In the genomic region with DNA sequence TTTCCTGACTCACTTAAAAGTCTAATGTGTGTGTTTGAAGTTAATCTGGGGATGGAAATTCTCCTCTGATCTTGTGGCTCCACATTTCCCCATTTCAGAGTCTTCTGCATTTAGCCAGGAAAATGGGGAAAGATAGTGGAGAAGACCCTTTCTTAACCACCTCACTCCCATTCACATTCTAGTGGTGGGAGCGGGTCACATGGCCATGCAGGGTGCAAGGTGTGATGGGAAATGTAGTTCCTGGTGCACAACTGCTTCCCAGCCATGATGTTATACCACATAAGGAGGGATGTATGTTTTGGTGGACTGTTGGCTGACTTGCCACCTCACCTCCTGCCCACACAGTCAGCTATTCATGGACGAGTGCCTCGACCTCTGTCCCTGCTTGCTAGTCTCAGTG, we compare ENCODE assay signal across 19 cellular contexts.
A peak's percentile ranks its signal among the peaks of the same experiment; 100 is the strongest.
DNase-seq lines count a peak whose midpoint lies in the region; ATAC-seq and TF ChIP-seq lines count a peak whose summit lies in the region.
"Had no signal": no experiment of that assay in that cellular context is flagged by ENCODE, and none has a peak within 500 bp of the region (broad histone marks: within the 10 kb centered on the region; RNA-seq: fewer than 3 reads in every experiment).

No MANE protein-coding gene starts in this region.

- H3K27me3 ChIP-seq in KMS-11 (ENCODE audit: insufficient read depth, low read depth), result no peaks in the 10 kb centered on the region
- H3K27me3 ChIP-seq in neuronal stem cell (ENCODE audit: control insufficient read depth in 3 of 3, insufficient read depth in 3 of 3, low read depth in 1 of 3, low read length in 3 of 3), result no peaks in the 10 kb centered on the region

- peak overlapping the region; percentile 75 for H3K23ac ChIP-seq in neuronal stem cell (ENCODE audit: low read depth, low read length, poor library complexity)

- H4K20me1 ChIP-seq in KMS-11 (ENCODE audit: insufficient read depth), result no peaks in the 10 kb centered on the region

- H3K9ac ChIP-seq in KMS-11 (no peak overlapping the region), neuronal stem cell (ENCODE audit: low read depth, low read length, poor library complexity) (no peak overlapping the region)

- no peak overlapping the region for H2BK15ac ChIP-seq in neuronal stem cell (ENCODE audit: low read length)

- peaks cover 21% of the 10 kb centered on the region for H3K9me3 Mint-ChIP-seq in WTC11
- H3K9me3 Mint-ChIP-seq in effector memory CD8-positive, alpha-beta T cell, result peaks cover 6 to 7% of the 10 kb centered on the region in 2 donors
- peaks cover 6% of the 10 kb centered on the region for H3K9me3 Mint-ChIP-seq in activated CD4-positive, alpha-beta T cell treated with anti-CD3 and anti-CD28 coated beads, Interleukin-2, amount 10 ng/mL, durations not matched to agents 7 days and 5 days

- WGBS in neuronal stem cell (ENCODE audit: extremely low coverage in 2 of 2, insufficient read length in 2 of 2, insufficient replicate concordance in 1 of 2), 2 donors, result no CpG with 5 or more reads among the region's 3 CpGs

- H3K4me1 ChIP-seq in KMS-11 (ENCODE audit: low read depth, poor library complexity, severe bottlenecking), result peaks cover 28% of the 10 kb centered on the region
- H3K4me1 ChIP-seq in neuronal stem cell (ENCODE audit: control insufficient read depth in 2 of 2, insufficient read depth in 1 of 2, low read depth in 1 of 2, low read length in 2 of 2), result no peaks in the 10 kb centered on the region
- H3K4me1 ChIP-seq: suprapubic skin had no signal

- peaks cover 15% of the 10 kb centered on the region for H3K27me3 Mint-ChIP-seq in WTC11 (ENCODE audit: low read depth)
- H3K27me3 Mint-ChIP-seq in effector memory CD8-positive, alpha-beta T cell, result peaks cover 22 to 25% of the 10 kb centered on the region in 2 donors
- peaks cover 2% of the 10 kb centered on the region for H3K27me3 Mint-ChIP-seq in activated CD4-positive, alpha-beta T cell treated with anti-CD3 and anti-CD28 coated beads, Interleukin-2, amount 10 ng/mL, durations not matched to agents 7 days and 5 days
- H3K27me3 Mint-ChIP-seq: activated naive CD8-positive, alpha-beta T cell treated with anti-CD3 and anti-CD28 coated beads for 36 hours had no signal

- ATAC-seq in WTC11, result peak; percentile 84
- ATAC-seq in effector memory CD8-positive, alpha-beta T cell (replicated peaks), result no peak

- CTCF ChIA-PET in WTC11 (lab: Charles Lee), result no interaction called here
- CTCF ChIA-PET in activated CD4-positive, alpha-beta T cell treated with anti-CD3 and anti-CD28 coated beads, Interleukin-2, amount 10 ng/mL, durations not matched to agents 7 days and 5 days (lab: Charles Lee), result interaction anchor here (1.2 kb wide), 1 partner anchor 36 kb away, joined by 4 read pairs; no protein-coding TSS in a partner anchor

- H3K79me2 ChIP-seq in KMS-11 (ENCODE audit: insufficient read depth, low read depth), result no peaks in the 10 kb centered on the region

- no peak overlapping the region for H4K8ac ChIP-seq in neuronal stem cell (ENCODE audit: low read depth, low read length)

- peak overlapping the region; percentile 77; the same call in 1 of the 2 replicates for H3K27ac ChIP-seq in KMS-11
- no peak overlapping the region for H3K27ac ChIP-seq in neuronal stem cell (replicated peaks; ENCODE audit: low read length)
- H3K27ac ChIP-seq in substantia nigra (ENCODE audit: low read depth, low read length, poor library complexity, severe bottlenecking), result no peak overlapping the region
- H3K27ac ChIP-seq: suprapubic skin had no signal

- H3K79me1 ChIP-seq in neuronal stem cell (ENCODE audit: low read depth, low read length), result no peaks in the 10 kb centered on the region

- H3K4me3 Mint-ChIP-seq in WTC11, result no peak overlapping the region
- H3K4me3 Mint-ChIP-seq in effector memory CD8-positive, alpha-beta T cell, result no peak overlapping the region
- H3K4me3 Mint-ChIP-seq in activated CD4-positive, alpha-beta T cell treated with anti-CD3 and anti-CD28 coated beads, Interleukin-2, amount 10 ng/mL, durations not matched to agents 7 days and 5 days, result no peak overlapping the region
- H3K4me3 Mint-ChIP-seq: activated naive CD8-positive, alpha-beta T cell treated with anti-CD3 and anti-CD28 coated beads for 36 hours; immature natural killer cell; nephron; T-helper 1 cell treated with Interleukin-12 subunit alpha and Interleukin-12 subunit beta and Interleukin-4 antibody, amounts not matched to agents 30 μg/mL and 1 μg/mL, for 36 hours had no signal

- no peak overlapping the region; the same call in 1 of the 2 replicates for H3K27ac Mint-ChIP-seq in WTC11
- H3K27ac Mint-ChIP-seq in effector memory CD8-positive, alpha-beta T cell, result no peak overlapping the region
- H3K27ac Mint-ChIP-seq in activated CD4-positive, alpha-beta T cell treated with anti-CD3 and anti-CD28 coated beads, Interleukin-2, amount 10 ng/mL, durations not matched to agents 7 days and 5 days, result no peak overlapping the region
- H3K27ac Mint-ChIP-seq: activated naive CD8-positive, alpha-beta T cell treated with anti-CD3 and anti-CD28 coated beads for 36 hours; immature natural killer cell; nephron; T-helper 1 cell treated with Interleukin-12 subunit alpha and Interleukin-12 subunit beta and Interleukin-4 antibody, amounts not matched to agents 30 μg/mL and 1 μg/mL, for 36 hours had no signal

- no peak overlapping the region for H3K4me3 ChIP-seq in KMS-11 (IDR thresholded peaks at IDR 0.05; ENCODE audit: insufficient read depth, low read depth, low read length)
- H3K4me3 ChIP-seq in neuronal stem cell (ENCODE audit: low read length in 2 of 2), result no peak overlapping the region
- H3K4me3 ChIP-seq: suprapubic skin had no signal

- H3K4me2 ChIP-seq in KMS-11 (peak overlapping the region; percentile 72; the same call in 1 of the 2 replicates), neuronal stem cell (ENCODE audit: insufficient read depth, low read length, poor library complexity, severe bottlenecking) (no peak overlapping the region)

- no peak overlapping the region for H2BK5ac ChIP-seq in neuronal stem cell (ENCODE audit: low read length)

- H2AK5ac ChIP-seq in neuronal stem cell (ENCODE audit: low read depth, low read length), result no peak overlapping the region

- no peak overlapping the region for H4K91ac ChIP-seq in neuronal stem cell (ENCODE audit: low read depth, low read length, poor library complexity)

- H3K9me3 ChIP-seq in neuronal stem cell (replicated peaks in 1 of 2; ENCODE audit: control insufficient read depth in 2 of 2, insufficient read depth in 1 of 2, low read depth in 1 of 2, low read length in 2 of 2), result peaks cover 0 to 1% of the 10 kb centered on the region in 2 donors

- peaks cover 20% of the 10 kb centered on the region for H3K36me3 Mint-ChIP-seq in WTC11
- no peaks in the 10 kb centered on the region for H3K36me3 Mint-ChIP-seq in effector memory CD8-positive, alpha-beta T cell (ENCODE audit: insufficient read depth)
- H3K36me3 Mint-ChIP-seq in activated CD4-positive, alpha-beta T cell treated with anti-CD3 and anti-CD28 coated beads, Interleukin-2, amount 10 ng/mL, durations not matched to agents 7 days and 5 days (ENCODE audit: low read depth), result no peaks in the 10 kb centered on the region
- H3K36me3 Mint-ChIP-seq: activated naive CD8-positive, alpha-beta T cell treated with anti-CD3 and anti-CD28 coated beads for 36 hours had no signal

- DNase-seq in NCI-H345 (lab: John Stamatoyannopoulos, UW) (peak; percentile 19), NCI-H345 treated with DMSO at 0.1 percent for 48 hours (lab: John Stamatoyannopoulos, UW; ENCODE audit: unreplicated experiment) (no peak), WTC11 (ENCODE audit: low spot score) (no peak), neuronal stem cell (ENCODE audit: low spot score) (no peak), substantia nigra (lab: John Stamatoyannopoulos, UW) (no peak)
- no peak for DNase-seq in effector memory CD8-positive, alpha-beta T cell
- no peak for DNase-seq in activated CD4-positive, alpha-beta T cell treated with anti-CD3 and anti-CD28 coated beads, Interleukin-2, amount 10 ng/mL, durations not matched to agents 7 days and 5 days
- DNase-seq: activated CD4-positive, alpha-beta T cell treated with anti-CD3 and anti-CD28 coated beads for 1 hour; activated naive CD8-positive, alpha-beta T cell treated with anti-CD3 and anti-CD28 coated beads for 36 hours; activated T-cell treated with anti-CD3 and anti-CD28 coated beads for 4 hours; caudate nucleus; immature natural killer cell; mammary epithelial cell; NCI-H1048; NCI-H226 had no signal

- POLR2A ChIA-PET in WTC11 (lab: Charles Lee), result interaction anchor here (0.6 kb wide), 1 partner anchor 9 kb away, joined by 3 read pairs; no protein-coding TSS in a partner anchor
- POLR2A ChIA-PET in activated CD4-positive, alpha-beta T cell treated with anti-CD3 and anti-CD28 coated beads, Interleukin-2, amount 10 ng/mL, durations not matched to agents 7 days and 5 days (lab: Charles Lee), result no interaction called here

- H2AFZ ChIP-seq in KMS-11 (ENCODE audit: low read depth) (0 out of 2 replicates have a peak overlapping the region, but pooled peaks have one; percentile 34), neuronal stem cell (ENCODE audit: low read length) (peak overlapping the region; percentile 12)

- no peak overlapping the region for H2BK12ac ChIP-seq in neuronal stem cell (ENCODE audit: low read length)

- H3K14ac ChIP-seq in neuronal stem cell (ENCODE audit: low read length), result no peak overlapping the region

- H3K36me3 ChIP-seq in KMS-11 (ENCODE audit: insufficient read depth) (no peaks in the 10 kb centered on the region), neuronal stem cell (replicated peaks in 1 of 2; ENCODE audit: control insufficient read depth in 2 of 2, insufficient read depth in 2 of 2, low read length in 2 of 2) (no peaks in the 10 kb centered on the region)
- H3K36me3 ChIP-seq: suprapubic skin had no signal

- no peak overlapping the region for H3K18ac ChIP-seq in neuronal stem cell (ENCODE audit: low read length)

- H3K4ac ChIP-seq in neuronal stem cell (ENCODE audit: low read length), result no peak overlapping the region

- no peak overlapping the region for H2BK120ac ChIP-seq in neuronal stem cell (ENCODE audit: low read depth, low read length)

- peaks cover 26% of the 10 kb centered on the region for H3K4me1 Mint-ChIP-seq in WTC11
- no peaks in the 10 kb centered on the region for H3K4me1 Mint-ChIP-seq in effector memory CD8-positive, alpha-beta T cell (ENCODE audit: low read depth in 2 of 2)
- no peaks in the 10 kb centered on the region for H3K4me1 Mint-ChIP-seq in activated CD4-positive, alpha-beta T cell treated with anti-CD3 and anti-CD28 coated beads, Interleukin-2, amount 10 ng/mL, durations not matched to agents 7 days and 5 days
- H3K4me1 Mint-ChIP-seq: activated naive CD8-positive, alpha-beta T cell treated with anti-CD3 and anti-CD28 coated beads for 36 hours; immature natural killer cell; nephron had no signal

- TF ChIP-seq CTCF in KMS-11 (conservative IDR thresholded peaks at IDR 0.05; ENCODE audit: low read depth, low read length) (no peak), WTC11 (IDR thresholded peaks at IDR 0.05) (no peak)

TF ChIP-seq in WTC11, 78 proteins besides CTCF, POLR2A, EP300 and RAD21 (continues in another document):
- TF ChIP-seq NFYB (CRISPR knock-in tag; conservative IDR thresholded peaks at IDR 0.05; ENCODE audit: low read depth), result peak; percentile 84
